ENCODE assay signal across 8 cellular contexts in the genomic region with DNA sequence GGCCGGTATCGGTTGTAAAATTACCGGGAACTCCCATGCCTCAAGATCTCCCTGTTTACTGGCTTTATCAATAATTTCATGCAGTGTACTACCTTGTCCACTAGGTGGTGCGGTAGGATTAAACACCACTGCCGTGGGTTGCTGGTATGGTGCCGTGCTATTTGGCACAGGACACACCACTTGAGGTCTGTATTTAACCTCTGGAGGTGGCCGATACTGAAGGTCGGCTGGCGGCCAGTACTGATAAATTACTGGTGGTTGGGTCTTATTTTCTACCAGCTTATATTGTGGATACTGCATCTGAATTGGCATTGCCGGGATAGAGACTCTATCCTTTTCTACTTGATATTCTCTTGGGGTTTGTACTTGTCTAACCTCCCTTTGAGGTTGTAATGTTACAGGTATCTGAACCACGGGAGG. TPM values are rescaled to one million over a fixed set of nuclear protein-coding genes. Genes with fewer than 3 reads are reported as not detected.
DNase-seq lines count a peak whose midpoint lies in the region; ATAC-seq, FAIRE-seq and TF ChIP-seq lines count a peak whose summit lies in the region.

No MANE protein-coding gene starts in this region.

- H3K36me3 ChIP-seq in neuron (ENCODE audit: insufficient read depth, low read length) (no peaks in the 10 kb centered on the region), suprapubic skin (no peaks in the 10 kb centered on the region)

- H3K27me3 ChIP-seq in neuron (ENCODE audit: insufficient read depth, low read length) (no peaks in the 10 kb centered on the region), suprapubic skin (no peaks in the 10 kb centered on the region)

- H3K9me3 ChIP-seq in neuron (ENCODE audit: low read length) (no peaks in the 10 kb centered on the region), suprapubic skin (no peaks in the 10 kb centered on the region)

- TF ChIP-seq EP300 in suprapubic skin (IDR thresholded peaks at IDR 0.05) = no peak

- peak; percentile 78 for TF ChIP-seq CTCF in AG10803 (conservative IDR thresholded peaks at IDR 0.05; ENCODE audit: low read length)
- peak; percentile 71 for TF ChIP-seq CTCF in fibroblast of pulmonary artery (IDR thresholded peaks at IDR 0.05; ENCODE audit: low read length, missing control alignments)
- peak; percentile 80 to 89 for TF ChIP-seq CTCF in suprapubic skin (IDR thresholded peaks at IDR 0.05)

- no peak overlapping the region for H3K27ac ChIP-seq in suprapubic skin

- peak; percentile 59 for ATAC-seq in GM19455 (IDR thresholded peaks at IDR 0.05; ENCODE audit: unreplicated experiment)

- DNase-seq in AG10803 (ENCODE audit: low read depth) = peak; percentile 78
- peak; percentile 88 for DNase-seq in M059J (ENCODE audit: low read depth)
- DNase-seq in RCC 7860 (ENCODE audit: low spot score) = peak; percentile 64
- DNase-seq in activated T-helper 1 cell treated with Interleukin-2 at 50 U/mL for 16 hours (ENCODE audit: low read depth) = peak; percentile 42
- peak; percentile 89 for DNase-seq in fibroblast of pulmonary artery (ENCODE audit: low read depth)
- peak in 1 of 2 donors; percentile 87 for DNase-seq in suprapubic skin (ENCODE audit: low spot score in 2 of 2)

- peak; percentile 43 for FAIRE-seq in RCC 7860 (lab: Jason Lieb, UNC)

- no peak for TF ChIP-seq POLR2A in suprapubic skin (IDR thresholded peaks at IDR 0.05)

- H2AFZ ChIP-seq in neuron (ENCODE audit: low read depth, low read length) = peak overlapping the region; percentile 64

- WGBS in suprapubic skin = 4% methylated on average over 11 of the region's 11 CpGs

- H3K4me1 ChIP-seq in neuron (ENCODE audit: insufficient read depth, low read length) = no peaks in the 10 kb centered on the region
- H3K4me1 ChIP-seq in suprapubic skin = peaks cover 14% of the 10 kb centered on the region

- no peak overlapping the region for H3K4me3 ChIP-seq in AG10803 (ENCODE audit: low read length)
- no peak overlapping the region for H3K4me3 ChIP-seq in fibroblast of pulmonary artery (replicated peaks; ENCODE audit: low read depth, low read length)
- H3K4me3 ChIP-seq in neuron (ENCODE audit: low read length) = no peak overlapping the region
- H3K4me3 ChIP-seq in suprapubic skin = no peak overlapping the region

RNA-seq across cellular contexts. Expression of gene PTCRA, which starts 14.3 kb away (rescaled TPM):
- not detected in 2 replicates for total RNA-seq in M059J (2014; rRNA removed; shearing (Covaris generic))
- not detected for total RNA-seq in suprapubic skin

RNA-seq across cellular contexts. Expression of gene RPL7L1, which starts 22.1 kb away (rescaled TPM):
- 174 and 187 TPM in 2 replicates for total RNA-seq in M059J (2014; rRNA removed; shearing (Covaris generic))
- 100 to 1,000 TPM in 1 of 4 donors, 10 to 100 TPM in 3; 76.8 to 112 (median 86.4) TPM for total RNA-seq in suprapubic skin

RNA-seq across cellular contexts. Expression of gene CNPY3, which starts 27.7 kb away (rescaled TPM):
- 58.0 and 78.3 TPM in 2 replicates for total RNA-seq in M059J (2014; rRNA removed; shearing (Covaris generic))
- 10 to 100 TPM; 19.0 to 26.4 (median 23.2) TPM for total RNA-seq in suprapubic skin

RNA-seq across cellular contexts. Expression of gene GNMT, which starts 59.0 kb away (rescaled TPM):
- 0.54 TPM in 1 of 2 replicates, not detected in the other for total RNA-seq in M059J (2014; rRNA removed; shearing (Covaris generic))
- 1 to 10 TPM in 1 of 4 donors, under 1 TPM in 1, not detected in 2; 0.79 to 3.7 TPM for total RNA-seq in suprapubic skin
